1 cellular context compared by ENCODE assay signal in genomic region chr19:23404676-23405075, GRCh38.
TF ChIP-seq lines count a peak whose summit lies in the region.

No MANE protein-coding gene starts in this region.

TF ChIP-seq in HepG2, 621 proteins besides CTCF, POLR2A, EP300 and RAD21 (continued from another document):
- no peak for TF ChIP-seq DRAP1 (CRISPR knock-in tag; IDR thresholded peaks at IDR 0.05)
